ENCODE assay signal across 24 cellular contexts in genomic region chr6:155549928-155550327, GRCh38.
DNase-seq lines count a peak whose midpoint lies in the region; ATAC-seq and TF ChIP-seq lines count a peak whose summit lies in the region.
"Had no signal": no experiment of that assay in that cellular context is flagged by ENCODE, and none has a peak within 500 bp of the region (broad histone marks: within the 10 kb centered on the region; RNA-seq: fewer than 3 reads in every experiment).

No MANE protein-coding gene starts in this region.

- no peaks in the 10 kb centered on the region for H4K20me1 ChIP-seq in GM23338 (replicated peaks; ENCODE audit: insufficient read depth)
- H4K20me1 ChIP-seq in hepatocyte (ENCODE audit: insufficient read depth, poor library complexity, severe bottlenecking): no peaks in the 10 kb centered on the region
- H4K20me1 ChIP-seq: BLaER1 had no signal

- H3K79me2 ChIP-seq in GM23338 (replicated peaks; ENCODE audit: insufficient read depth): no peaks in the 10 kb centered on the region
- H3K79me2 ChIP-seq in hepatocyte: no peaks in the 10 kb centered on the region

- no peaks in the 10 kb centered on the region for H3K9me3 ChIP-seq in hepatocyte (ENCODE audit: low read depth)
- H3K9me3 ChIP-seq in left ventricle myocardium inferior (replicated peaks): no peaks in the 10 kb centered on the region
- H3K9me3 ChIP-seq: BE2C, BLaER1 had no signal

- no peak overlapping the region for H3K27ac Mint-ChIP-seq in GM23338
- H3K27ac Mint-ChIP-seq: CD14-positive monocyte; CD4-positive, alpha-beta memory T cell; CD4-positive, CD25-positive, alpha-beta regulatory T cell; CD8-positive, alpha-beta memory T cell had no signal

- no peaks in the 10 kb centered on the region for H3K9me3 Mint-ChIP-seq in GM23338
- H3K9me3 Mint-ChIP-seq: CD4-positive, alpha-beta memory T cell; CD8-positive, alpha-beta memory T cell had no signal

- intact Hi-C loops in left ventricle myocardium inferior (cut with micrococcal nuclease): no loop called here

- TF ChIP-seq CTCF in GM23338 (conservative IDR thresholded peaks at IDR 0.05; ENCODE audit: low read depth in 2 of 2) (no peak), hepatocyte (IDR thresholded peaks at IDR 0.05; ENCODE audit: poor library complexity) (no peak), left ventricle myocardium inferior (IDR thresholded peaks at IDR 0.05; ENCODE audit: borderline replicate concordance) (no peak)

- no peak overlapping the region for H3K4me2 ChIP-seq in GM23338
- no peak overlapping the region for H3K4me2 ChIP-seq in hepatocyte
- H3K4me2 ChIP-seq: BLaER1 had no signal

- 80% methylated on average over 4 of the region's 4 CpGs for WGBS in hepatocyte (ENCODE audit: low lambda C conversion rate, missing lambda C conversion rate)

- no peak for ATAC-seq in GM23338
- ATAC-seq: GM12878 had no signal

- 0 out of 2 replicates have a peak, but pooled peaks cover 4% of the 10 kb centered on the region for H3K9me2 ChIP-seq in GM23338 (ENCODE audit: insufficient read depth)
- H3K9me2 ChIP-seq in hepatocyte (replicated peaks; ENCODE audit: insufficient read depth): no peaks in the 10 kb centered on the region

- no peaks in the 10 kb centered on the region for H3K4me1 Mint-ChIP-seq in GM23338
- H3K4me1 Mint-ChIP-seq: CD14-positive monocyte; CD4-positive, alpha-beta memory T cell; CD4-positive, CD25-positive, alpha-beta regulatory T cell; CD8-positive, alpha-beta memory T cell had no signal

- no peaks in the 10 kb centered on the region for H3K27me3 Mint-ChIP-seq in GM23338 (ENCODE audit: insufficient read depth, low read depth, poor library complexity)
- H3K27me3 Mint-ChIP-seq: CD8-positive, alpha-beta memory T cell had no signal

- H3K36me3 ChIP-seq in GM23338 (ENCODE audit: insufficient read depth) (no peaks in the 10 kb centered on the region), hepatocyte (replicated peaks; ENCODE audit: insufficient read depth, low read depth) (no peaks in the 10 kb centered on the region), left ventricle myocardium inferior (no peaks in the 10 kb centered on the region)
- H3K36me3 ChIP-seq: BE2C, BLaER1 had no signal

- H3F3A ChIP-seq in GM23338 (replicated peaks; ENCODE audit: low read depth): no peaks in the 10 kb centered on the region

- DNase-seq in GM23338 (ENCODE audit: low spot score): no peak
- peak; percentile 5 for DNase-seq in amniotic epithelial cell (ENCODE audit: low read depth)
- DNase-seq in hepatocyte (ENCODE audit: low spot score): peak; percentile 6
- DNase-seq in anterior cingulate cortex (lab: John Stamatoyannopoulos, UW): no peak
- no peak for DNase-seq in activated CD4-positive, alpha-beta T cell treated with anti-CD3 and anti-CD28 coated beads for 48 hours
- no peak for DNase-seq in left ventricle myocardium inferior
- DNase-seq: 8988T; ACHN; BE2C; C1 segment of cervical spinal cord; CD4-positive, alpha-beta memory T cell; CD4-positive, CD25-positive, alpha-beta regulatory T cell; CD8-positive, alpha-beta memory T cell; COR-L47; DMS 273 treated with DMSO at 0.1 percent for 48 hours; DMS153; DMS53; DMS79; DND-41; EL; GDM1 had no signal

- H3K36me3 Mint-ChIP-seq in GM23338 (ENCODE audit: low read depth): no peaks in the 10 kb centered on the region
- H3K36me3 Mint-ChIP-seq: CD14-positive monocyte; CD4-positive, alpha-beta memory T cell; CD4-positive, CD25-positive, alpha-beta regulatory T cell; CD8-positive, alpha-beta memory T cell had no signal

- H3K27ac ChIP-seq in GM23338 (ENCODE audit: low read depth) (no peak overlapping the region), hepatocyte (peak overlapping the region; percentile 21), left ventricle myocardium inferior (replicated peaks) (no peak overlapping the region)
- H3K27ac ChIP-seq: BLaER1 had no signal

- no peaks in the 10 kb centered on the region for H3K27me3 ChIP-seq in GM23338 (ENCODE audit: insufficient read depth)
- H3K27me3 ChIP-seq in hepatocyte: no peaks in the 10 kb centered on the region
- no peaks in the 10 kb centered on the region for H3K27me3 ChIP-seq in left ventricle myocardium inferior (ENCODE audit: low read depth)
- H3K27me3 ChIP-seq: BE2C, BLaER1 had no signal

- H3K4me3 ChIP-seq in GM23338: no peak overlapping the region
- H3K4me3 ChIP-seq in hepatocyte: no peak overlapping the region
- H3K4me3 ChIP-seq in left ventricle myocardium inferior: no peak overlapping the region
- H3K4me3 ChIP-seq: BLaER1, GM12878 had no signal

- no peaks in the 10 kb centered on the region for H3K4me1 ChIP-seq in GM23338 (ENCODE audit: insufficient read depth)
- H3K4me1 ChIP-seq in hepatocyte (ENCODE audit: insufficient read depth): no peaks in the 10 kb centered on the region
- H3K4me1 ChIP-seq in left ventricle myocardium inferior: no peaks in the 10 kb centered on the region
- H3K4me1 ChIP-seq: BE2C, BLaER1 had no signal

- 0 out of 2 replicates have a peak overlapping the region, but pooled peaks have one; percentile 48 for H2AFZ ChIP-seq in GM23338
- H2AFZ ChIP-seq in hepatocyte: no peak overlapping the region

- no peak overlapping the region for H3K4me3 Mint-ChIP-seq in GM23338
- H3K4me3 Mint-ChIP-seq: CD14-positive monocyte; CD4-positive, alpha-beta memory T cell; CD4-positive, CD25-positive, alpha-beta regulatory T cell; CD8-positive, alpha-beta memory T cell had no signal

TF ChIP-seq in GM23338, 12 proteins besides CTCF, POLR2A, EP300 and RAD21 (continues in another document):
- TF ChIP-seq REST (IDR thresholded peaks at IDR 0.05; ENCODE audit: unreplicated experiment) (no peak), STAT1 (IDR thresholded peaks at IDR 0.05; ENCODE audit: unreplicated experiment) (no peak), NANOG (IDR thresholded peaks at IDR 0.05; ENCODE audit: borderline replicate concordance) (no peak), EZH2 (IDR thresholded peaks at IDR 0.05; ENCODE audit: low read depth, unreplicated experiment) (no peak), ETS1 (IDR thresholded peaks at IDR 0.05) (no peak)

Comparison
In these comparisons a context has a peak if more than half of its experiments do, and no peak if none do; other contexts are left out.
1. DNase-seq: peak in amniotic epithelial cell (single experiment) and hepatocyte (single experiment); none in GM23338 (single experiment), anterior cingulate cortex (0 of 58), activated CD4-positive, alpha-beta T cell treated with anti-CD3 and anti-CD28 coated beads for 48 hours (single experiment) and left ventricle myocardium inferior (single experiment).